In genomic region chr9:86598411-86599239, GRCh38 we compare ENCODE assay signal across 23 cellular contexts.
DNase-seq lines count a peak whose midpoint lies in the region; ATAC-seq and TF ChIP-seq lines count a peak whose summit lies in the region.
"Had no signal": no experiment of that assay in that cellular context is flagged by ENCODE, and none has a peak within 500 bp of the region (broad histone marks: within the 10 kb centered on the region; RNA-seq: fewer than 3 reads in every experiment).

No MANE protein-coding gene starts in this region.

- no peaks in the 10 kb centered on the region for H3K79me1 ChIP-seq in mesenchymal stem cell (replicated peaks; ENCODE audit: low read length, poor library complexity, severe bottlenecking)

- no peak overlapping the region for H3K27ac Mint-ChIP-seq in T-cell
- H3K27ac Mint-ChIP-seq: activated CD8-positive, alpha-beta T cell treated with anti-CD3 and anti-CD28 coated beads, Interleukin-2, amount 10 ng/mL, durations not matched to agents 7 days and 5 days; activated naive CD4-positive, alpha-beta T cell treated with anti-CD3 and anti-CD28 coated beads, Interleukin-2, amount 50 U/mL, for 24 hours; B cell; WTC11 had no signal

- H4K91ac ChIP-seq in mesenchymal stem cell (ENCODE audit: low read length): no peak overlapping the region

- H3K27ac ChIP-seq in HUES64 (ENCODE audit: low read depth, low read length) (0 out of 2 replicates have a peak overlapping the region, but pooled peaks have one; percentile 24), esophagus muscularis mucosa (replicated peaks in 1 of 4) (peak overlapping the region in 1 of 4 donors; percentile 34), mesenchymal stem cell (ENCODE audit: low read length, poor library complexity, severe bottlenecking) (no peak overlapping the region), gastrocnemius medialis (no peak overlapping the region), stomach (no peak overlapping the region)
- H3K27ac ChIP-seq: body of pancreas, coronary artery, epithelial cell of prostate, HL-60, SJSA1 had no signal

- H3K18ac ChIP-seq in mesenchymal stem cell (ENCODE audit: low read depth in 1 of 2, low read length in 2 of 2): no peak overlapping the region

- no peaks in the 10 kb centered on the region for H3K36me3 Mint-ChIP-seq in T-cell
- H3K36me3 Mint-ChIP-seq: activated naive CD4-positive, alpha-beta T cell treated with anti-CD3 and anti-CD28 coated beads, Interleukin-2, amount 50 U/mL, for 24 hours had no signal

- H2BK12ac ChIP-seq in mesenchymal stem cell (ENCODE audit: low read length in 2 of 2): no peak overlapping the region

- H3K27me3 ChIP-seq in HUES64 (ENCODE audit: insufficient read depth, low read length): no peaks in the 10 kb centered on the region
- H3K27me3 ChIP-seq in esophagus muscularis mucosa: no peaks in the 10 kb centered on the region
- peaks cover 0 to 18% of the 10 kb centered on the region in 2 experiments for H3K27me3 ChIP-seq in mesenchymal stem cell (ENCODE audit: control insufficient read depth in 1 of 2, insufficient read depth in 1 of 2, low read length in 2 of 2)
- no peaks in the 10 kb centered on the region for H3K27me3 ChIP-seq in gastrocnemius medialis
- no peaks in the 10 kb centered on the region for H3K27me3 ChIP-seq in stomach
- H3K27me3 ChIP-seq in HAP-1 (ENCODE audit: low read depth): peaks cover 3% of the 10 kb centered on the region; the same call in 1 of the 2 replicates
- H3K27me3 ChIP-seq: body of pancreas, SJSA1 had no signal

- TF ChIP-seq EP300 in esophagus muscularis mucosa (IDR thresholded peaks at IDR 0.05) (no peak), stomach (IDR thresholded peaks at IDR 0.05) (no peak)

- in situ Hi-C loops in gastrocnemius medialis (cut with MboI; ENCODE audit: low sequenced_read_pairs in 4 of 4): no loop called here
- in situ Hi-C loops in HAP-1 (cut with MboI; ENCODE audit: low sequenced_read_pairs): no loop called here

- no peak overlapping the region for H3K4me2 ChIP-seq in mesenchymal stem cell (ENCODE audit: low read length, poor library complexity, severe bottlenecking)

- no peak overlapping the region for H2AK5ac ChIP-seq in mesenchymal stem cell (ENCODE audit: low read length, severe bottlenecking)

- H2BK5ac ChIP-seq in mesenchymal stem cell (ENCODE audit: low read depth, low read length, poor library complexity, severe bottlenecking): peak overlapping the region; percentile 24

- TF ChIP-seq POLR2A in esophagus muscularis mucosa (IDR thresholded peaks at IDR 0.05; ENCODE audit: low read depth) (no peak), gastrocnemius medialis (IDR thresholded peaks at IDR 0.05) (no peak), stomach (IDR thresholded peaks at IDR 0.05) (no peak)

- intact Hi-C loops in esophagus muscularis mucosa (cut with DNase I) (no loop called here), gastrocnemius medialis (cut with DNase I; ENCODE audit: low total_unique reads) (no loop called here), stomach (cut with DNase I; ENCODE audit: low total_unique reads) (no loop called here)

- H3K23ac ChIP-seq in mesenchymal stem cell (ENCODE audit: low read length in 2 of 2): no peak overlapping the region

- no peak overlapping the region for H2AFZ ChIP-seq in mesenchymal stem cell (ENCODE audit: low read depth, low read length)

- H3K9me3 ChIP-seq in HUES64 (ENCODE audit: insufficient read depth, low read depth, low read length) (0 out of 2 replicates have a peak, but pooled peaks cover 2% of the 10 kb centered on the region), esophagus muscularis mucosa (no peaks in the 10 kb centered on the region), mesenchymal stem cell (ENCODE audit: control insufficient read depth, low read length) (peaks cover 4% of the 10 kb centered on the region), gastrocnemius medialis (no peaks in the 10 kb centered on the region), stomach (no peaks in the 10 kb centered on the region), HAP-1 (no peaks in the 10 kb centered on the region)
- H3K9me3 ChIP-seq: body of pancreas, SJSA1 had no signal

- H4K8ac ChIP-seq in mesenchymal stem cell (ENCODE audit: low read length): no peak overlapping the region

- WGBS in HUES64: 76% methylated on average over 10 of the region's 10 CpGs
- 65% methylated on average over 10 of the region's 10 CpGs for WGBS in esophagus muscularis mucosa
- WGBS in mesenchymal stem cell: 69% methylated on average over 10 of the region's 10 CpGs
- WGBS in stomach, 5 donors: 58 to 65% (median 61%) methylated on average over 10 of the region's 10 CpGs

- peaks cover 11 to 12% of the 10 kb centered on the region in 2 donors for H3K27me3 Mint-ChIP-seq in T-cell

- POLR2A ChIA-PET in T-cell (lab: Charles Lee): no interaction called here

- TF ChIP-seq CTCF in esophagus muscularis mucosa (IDR thresholded peaks at IDR 0.05): no peak
- TF ChIP-seq CTCF in gastrocnemius medialis (IDR thresholded peaks at IDR 0.05 in 4 of 5, conservative IDR thresholded peaks at IDR 0.05 in 1 of 5): no peak
- TF ChIP-seq CTCF in stomach (IDR thresholded peaks at IDR 0.05): no peak

- no peak overlapping the region for H3K4me3 Mint-ChIP-seq in T-cell
- H3K4me3 Mint-ChIP-seq: activated CD8-positive, alpha-beta T cell treated with anti-CD3 and anti-CD28 coated beads, Interleukin-2, amount 10 ng/mL, durations not matched to agents 7 days and 5 days; activated naive CD4-positive, alpha-beta T cell treated with anti-CD3 and anti-CD28 coated beads, Interleukin-2, amount 50 U/mL, for 24 hours; B cell; WTC11 had no signal

- DNase-seq in esophagus muscularis mucosa (ENCODE audit: extremely low spot score) (peak; percentile 86), mesenchymal stem cell (no peak), gastrocnemius medialis (peak; percentile 6 to 20), stomach (no peak), HAP-1 (ENCODE audit: low spot score in 2 of 2) (no peak), T-cell (no peak), mucosa of gallbladder (ENCODE audit: low spot score) (no peak)
- DNase-seq: activated CD8-positive, alpha-beta T cell treated with anti-CD3 and anti-CD28 coated beads, Interleukin-2, amount 10 ng/mL, durations not matched to agents 7 days and 5 days; activated T-cell treated with anti-CD3 and anti-CD28 coated beads, Interleukin-2, amount 50 U/mL, for 48 hours; body of pancreas; GDM1; NCI-H2029; NCI-H510A; stimulated activated CD4-positive, alpha-beta T cell treated with anti-CD3 and anti-CD28 coated beads, Interleukin-2, amount 100 ng/mL, for 48 hours had no signal

- CTCF ChIA-PET in T-cell (lab: Charles Lee): no interaction called here

- H3K9ac ChIP-seq in HUES64 (ENCODE audit: low read depth, low read length) (peak overlapping the region; percentile 23; the same call in 1 of the 2 replicates), mesenchymal stem cell (ENCODE audit: low read length) (peak overlapping the region; percentile 47)

- no peak overlapping the region for H2BK120ac ChIP-seq in mesenchymal stem cell (ENCODE audit: low read depth, low read length)

- H3K14ac ChIP-seq in mesenchymal stem cell (ENCODE audit: low read length in 2 of 2): no peak overlapping the region

- no peak overlapping the region for H3K4ac ChIP-seq in mesenchymal stem cell (ENCODE audit: low read depth in 1 of 2, low read length in 2 of 2)

- H2BK15ac ChIP-seq in mesenchymal stem cell (ENCODE audit: low read depth, poor library complexity, severe bottlenecking): no peak overlapping the region

- H3K4me1 ChIP-seq in HUES64 (ENCODE audit: insufficient read depth, low read length) (peaks cover 52% of the 10 kb centered on the region), esophagus muscularis mucosa (peaks cover 5 to 30% (median 25%) of the 10 kb centered on the region in 4 donors), mesenchymal stem cell (ENCODE audit: control insufficient read depth, insufficient read depth, low read depth, low read length) (peaks cover 3% of the 10 kb centered on the region), gastrocnemius medialis (peaks cover 0 to 9% of the 10 kb centered on the region in 2 donors), stomach (no peaks in the 10 kb centered on the region), HAP-1 (no peaks in the 10 kb centered on the region)
- H3K4me1 ChIP-seq: body of pancreas had no signal

- H3K36me3 ChIP-seq in HUES64 (ENCODE audit: insufficient read depth, low read length) (no peaks in the 10 kb centered on the region), esophagus muscularis mucosa (no peaks in the 10 kb centered on the region), mesenchymal stem cell (ENCODE audit: control insufficient read depth in 1 of 2, insufficient read depth in 2 of 2, low read depth in 1 of 2, low read length in 2 of 2) (no peaks in the 10 kb centered on the region), gastrocnemius medialis (no peaks in the 10 kb centered on the region), stomach (no peaks in the 10 kb centered on the region), HAP-1 (replicated peaks) (no peaks in the 10 kb centered on the region)
- H3K36me3 ChIP-seq: SJSA1 had no signal

- no peaks in the 10 kb centered on the region for H3K9me3 Mint-ChIP-seq in T-cell
- H3K9me3 Mint-ChIP-seq: activated naive CD4-positive, alpha-beta T cell treated with anti-CD3 and anti-CD28 coated beads, Interleukin-2, amount 50 U/mL, for 24 hours had no signal

- H3K4me3 ChIP-seq in HUES64 (ENCODE audit: low read length) (no peak overlapping the region), esophagus muscularis mucosa (no peak overlapping the region), mesenchymal stem cell (ENCODE audit: insufficient read depth in 1 of 2, low read depth in 1 of 2, low read length in 2 of 2) (no peak overlapping the region), gastrocnemius medialis (no peak overlapping the region), stomach (no peak overlapping the region), HAP-1 (no peak overlapping the region)
- H3K4me3 ChIP-seq: body of pancreas, coronary artery, K562, SJSA1 had no signal

- ATAC-seq in gastrocnemius medialis: peak; percentile 33 to 52
- ATAC-seq in T-cell (replicated peaks in 1 of 4): no peak
- ATAC-seq: activated CD8-positive, alpha-beta T cell treated with anti-CD3 and anti-CD28 coated beads, Interleukin-2, amount 10 ng/mL, durations not matched to agents 7 days and 5 days; body of pancreas; K562; WTC11 had no signal

- H3K4me1 Mint-ChIP-seq in T-cell: no peaks in the 10 kb centered on the region
- H3K4me1 Mint-ChIP-seq: activated naive CD4-positive, alpha-beta T cell treated with anti-CD3 and anti-CD28 coated beads, Interleukin-2, amount 50 U/mL, for 24 hours; B cell had no signal

Comparison
In these comparisons a context has a peak if more than half of its experiments do, and no peak if none do; other contexts are left out.
1. DNase-seq: peak in esophagus muscularis mucosa (single experiment) and gastrocnemius medialis (2 of 2); none in mesenchymal stem cell (single experiment), stomach (single experiment), HAP-1 (0 of 2), T-cell (0 of 34) and mucosa of gallbladder (single experiment).
2. ATAC-seq: peak in gastrocnemius medialis (2 of 2); none in T-cell (0 of 4).